10 cellular contexts compared by ENCODE assay signal in the genomic region with DNA sequence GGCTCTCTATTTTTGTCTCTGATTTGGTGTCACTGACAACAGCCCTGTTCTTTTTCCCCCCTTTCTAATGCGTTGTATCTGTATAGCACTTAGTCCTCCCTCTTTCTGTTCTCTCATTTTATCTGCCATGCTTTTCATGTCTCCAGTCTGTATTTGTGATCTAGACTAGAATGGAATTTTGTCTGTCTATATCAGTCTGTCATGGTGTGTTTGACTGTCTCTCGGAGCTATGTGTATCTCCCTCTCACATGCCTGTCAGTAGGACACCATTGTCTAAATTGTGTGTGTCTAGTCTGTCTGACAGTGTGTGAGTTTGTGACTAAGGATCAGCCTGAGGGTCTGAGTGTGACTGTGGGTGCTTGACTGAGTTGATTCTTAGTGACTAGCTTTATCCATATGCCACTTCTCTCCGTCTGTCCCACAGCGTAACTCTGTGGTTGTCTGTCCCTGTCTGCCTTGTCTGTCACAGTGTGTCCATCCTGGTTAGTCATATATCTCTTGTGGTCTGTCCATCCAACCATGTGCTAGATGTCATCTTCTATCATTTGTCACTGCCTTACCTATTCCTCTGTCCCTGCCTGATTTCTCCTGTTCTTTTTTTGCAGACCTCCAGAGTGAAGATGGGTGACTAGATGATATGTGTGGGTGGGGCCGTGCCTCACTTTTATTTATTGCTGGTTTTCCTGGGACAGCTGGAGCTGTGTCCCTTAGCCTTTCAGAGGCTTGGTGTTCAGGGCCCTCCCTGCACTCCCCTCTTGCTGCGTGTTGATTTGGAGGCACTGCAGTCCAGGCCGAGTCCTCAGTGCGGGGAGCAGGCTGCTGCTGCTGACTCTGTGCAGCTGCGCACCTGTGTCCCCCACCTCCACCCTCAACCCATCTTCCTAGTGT. TPM values are rescaled to one million over a fixed set of nuclear protein-coding genes. Genes with fewer than 3 reads are reported as not detected.
DNase-seq lines count a peak whose midpoint lies in the region; ATAC-seq and TF ChIP-seq lines count a peak whose summit lies in the region.
"Had no signal": no experiment of that assay in that cellular context is flagged by ENCODE, and none has a peak within 500 bp of the region (broad histone marks: within the 10 kb centered on the region; RNA-seq: fewer than 3 reads in every experiment).

No MANE protein-coding gene starts in this region.

- TF ChIP-seq POLR2A in NB4 (IDR thresholded peaks at IDR 0.05; ENCODE audit: extremely low read depth, insufficient read length) = no peak

- H3K36me3 Mint-ChIP-seq in T-helper 2 cell treated with Interferon-gamma antibody and Interleukin-4, amounts not matched to agents 5 μg/mL and 100 μg/mL, for 36 hours (ENCODE audit: low read depth) = peaks cover 33% of the 10 kb centered on the region
- H3K36me3 Mint-ChIP-seq in chondrocyte (ENCODE audit: low read depth) = peaks cover 24% of the 10 kb centered on the region

- no peak overlapping the region for H3K4me3 ChIP-seq in NB4 (ENCODE audit: low read depth, low read length)

- no peaks in the 10 kb centered on the region for H3K27me3 Mint-ChIP-seq in T-helper 2 cell treated with Interferon-gamma antibody and Interleukin-4, amounts not matched to agents 5 μg/mL and 100 μg/mL, for 36 hours (ENCODE audit: low read depth)
- no peaks in the 10 kb centered on the region for H3K27me3 Mint-ChIP-seq in chondrocyte (ENCODE audit: low read depth)

- TF ChIP-seq CTCF in NB4 (IDR thresholded peaks at IDR 0.05; ENCODE audit: low read depth, low read length) = no peak
- no peak for TF ChIP-seq CTCF in chondrocyte (IDR thresholded peaks at IDR 0.05)

- no peak for ATAC-seq in HG02759 (IDR thresholded peaks at IDR 0.05; ENCODE audit: unreplicated experiment)

- no peaks in the 10 kb centered on the region for H3K9me3 Mint-ChIP-seq in T-helper 2 cell treated with Interferon-gamma antibody and Interleukin-4, amounts not matched to agents 5 μg/mL and 100 μg/mL, for 36 hours
- H3K9me3 Mint-ChIP-seq in chondrocyte (ENCODE audit: low read depth) = no peaks in the 10 kb centered on the region

- peaks cover 41% of the 10 kb centered on the region for H3K4me1 Mint-ChIP-seq in T-helper 2 cell treated with Interferon-gamma antibody and Interleukin-4, amounts not matched to agents 5 μg/mL and 100 μg/mL, for 36 hours (ENCODE audit: low read depth)
- H3K4me1 Mint-ChIP-seq in chondrocyte (ENCODE audit: low read depth) = peaks cover 55% of the 10 kb centered on the region

- H3K27ac Mint-ChIP-seq in T-helper 2 cell treated with Interferon-gamma antibody and Interleukin-4, amounts not matched to agents 5 μg/mL and 100 μg/mL, for 36 hours = no peak overlapping the region
- H3K27ac Mint-ChIP-seq in chondrocyte (ENCODE audit: unreplicated experiment) = peak overlapping the region; percentile 80

- intact Hi-C loops in posterior vena cava (cut with DNase I) = no loop called here

- no peak for DNase-seq in T-helper 2 cell treated with Interferon-gamma antibody and Interleukin-4, amounts not matched to agents 5 μg/mL and 100 μg/mL, for 36 hours (ENCODE audit: low spot score)
- DNase-seq in T-helper 2 cell (no peak), NB4 (ENCODE audit: low read depth) (peak; percentile 32), chondrocyte (ENCODE audit: low spot score) (no peak), posterior vena cava (ENCODE audit: low spot score) (peak; percentile 68), iPS-NIHi11 (ENCODE audit: low spot score) (no peak), DMS53 treated with DMSO at 0.1 percent for 48 hours (lab: John Stamatoyannopoulos, UW; ENCODE audit: unreplicated experiment) (no peak)
- DNase-seq: activated CD4-positive, alpha-beta T cell treated with anti-CD3 and anti-CD28 coated beads, Interleukin-2, amount 50 U/mL, for 48 hours; NCI-H1048 had no signal

- peak overlapping the region; percentile 88 for H3K4me3 Mint-ChIP-seq in T-helper 2 cell treated with Interferon-gamma antibody and Interleukin-4, amounts not matched to agents 5 μg/mL and 100 μg/mL, for 36 hours
- H3K4me3 Mint-ChIP-seq in chondrocyte (ENCODE audit: unreplicated experiment) = peak overlapping the region; percentile 39

RNA-seq across cellular contexts. Expression of a gene that starts 1.4 kb away (rescaled TPM):
- total RNA-seq in chondrocyte (94.8 to 109 TPM (median 99.4 TPM) in 3 replicates), posterior vena cava (10 to 100 TPM; 39.0 to 45.7 TPM)

RNA-seq across cellular contexts. Expression of a gene that starts 2.9 kb away (rescaled TPM):
- total RNA-seq in chondrocyte = 112 to 123 TPM (median 122 TPM) in 3 replicates
- 10 to 100 TPM; 69.4 to 77.4 TPM for total RNA-seq in posterior vena cava

RNA-seq across cellular contexts. Expression of a gene that starts 7.8 kb away (rescaled TPM):
- total RNA-seq in chondrocyte = 22.2 to 27.3 TPM (median 22.4 TPM) in 3 replicates
- 10 to 100 TPM; 13.5 to 14.5 TPM for total RNA-seq in posterior vena cava

RNA-seq across cellular contexts. Expression of a gene that starts 13.8 kb away (rescaled TPM):
- total RNA-seq in chondrocyte = 5.4 to 6.8 TPM (median 6.3 TPM) in 3 replicates
- 1 to 10 TPM; 2.5 to 4.1 TPM for total RNA-seq in posterior vena cava

RNA-seq across cellular contexts. Expression of a gene that starts 30.9 kb away (rescaled TPM):
- total RNA-seq in chondrocyte (33.4 to 39.2 TPM (median 38.8 TPM) in 3 replicates), posterior vena cava (10 to 100 TPM; 20.4 to 21.8 TPM)

Comparison
In these comparisons a context has a peak if more than half of its experiments do, and no peak if none do; other contexts are left out.
1. DNase-seq: peak in NB4 (single experiment) and posterior vena cava (single experiment); none in T-helper 2 cell treated with Interferon-gamma antibody and Interleukin-4, amounts not matched to agents 5 μg/mL and 100 μg/mL, for 36 hours (single experiment), T-helper 2 cell (0 of 5), chondrocyte (single experiment), iPS-NIHi11 (single experiment) and DMS53 treated with DMSO at 0.1 percent for 48 hours (single experiment).